9 cellular contexts compared by ENCODE assay signal in the genomic region with DNA sequence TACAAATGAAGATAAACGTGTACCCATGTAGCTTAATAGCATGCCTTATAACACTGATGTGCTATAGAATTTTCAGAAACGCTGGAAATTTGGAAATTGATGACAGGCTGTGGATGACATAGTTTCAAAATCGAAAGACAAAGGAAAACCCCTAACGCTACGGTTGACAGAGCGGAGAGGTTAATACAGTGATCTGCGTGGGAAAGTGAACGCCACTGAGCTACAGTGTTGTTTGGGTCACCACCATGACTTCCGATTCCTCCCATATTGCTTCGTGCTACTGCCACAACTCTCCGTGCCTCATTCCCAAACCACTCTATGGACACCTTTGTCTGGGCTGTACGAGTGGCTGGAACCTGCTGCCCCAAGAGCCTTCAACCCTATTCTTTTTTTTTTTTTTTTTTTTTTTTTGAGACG. TPM values are rescaled to one million over a fixed set of nuclear protein-coding genes. Genes with fewer than 3 reads are reported as not detected.
A peak's percentile ranks its signal among the peaks of the same experiment; 100 is the strongest.
DNase-seq lines count a peak whose midpoint lies in the region; ATAC-seq lines count a peak whose summit lies in the region.
"Had no signal": no experiment of that assay in that cellular context is flagged by ENCODE, and none has a peak within 500 bp of the region (broad histone marks: within the 10 kb centered on the region; RNA-seq: fewer than 3 reads in every experiment).

No MANE protein-coding gene starts in this region.

- DNase-seq in activated CD4-positive, alpha-beta T cell treated with anti-CD3 and anti-CD28 coated beads for 36 hours = peak; percentile 22
- DNase-seq in activated CD4-positive, alpha-beta T cell treated with anti-CD3 and anti-CD28 coated beads for 48 hours = no peak
- no peak for DNase-seq in stimulated activated effector memory CD8-positive, alpha-beta T cell treated with anti-CD3 and anti-CD28 coated beads, Interleukin-12 subunit alpha, Interleukin-12 subunit beta, amount 100 ng/mL, for 72 hours (ENCODE audit: low spot score in 2 of 2)
- DNase-seq in NCI-H1694 treated with DMSO at 0.1 percent for 48 hours (lab: John Stamatoyannopoulos, UW) (no peak), foreskin melanocyte (no peak), UCSD-AML1 (lab: John Stamatoyannopoulos, UW; ENCODE audit: unreplicated experiment) (no peak)

- ATAC-seq in activated CD4-positive, alpha-beta T cell treated with anti-CD3 and anti-CD28 coated beads for 36 hours = peak; percentile 17
- ATAC-seq in HG03039 (IDR thresholded peaks at IDR 0.05; ENCODE audit: unreplicated experiment) = peak; percentile 46
- peak; percentile 37 for ATAC-seq in stimulated activated effector memory CD8-positive, alpha-beta T cell treated with anti-CD3 and anti-CD28 coated beads, Interleukin-12 subunit alpha, Interleukin-12 subunit beta, amount 100 ng/mL, for 72 hours

- no peak overlapping the region for H3K27ac Mint-ChIP-seq in activated CD4-positive, alpha-beta T cell treated with anti-CD3 and anti-CD28 coated beads for 36 hours
- H3K27ac Mint-ChIP-seq in activated naive CD8-positive, alpha-beta T cell = no peak overlapping the region
- H3K27ac Mint-ChIP-seq in stimulated activated effector memory CD8-positive, alpha-beta T cell treated with anti-CD3 and anti-CD28 coated beads, Interleukin-12 subunit alpha, Interleukin-12 subunit beta, amount 100 ng/mL, for 72 hours = no peak overlapping the region

- H3K4me1 Mint-ChIP-seq in activated CD4-positive, alpha-beta T cell treated with anti-CD3 and anti-CD28 coated beads for 36 hours = peaks cover 27% of the 10 kb centered on the region
- peaks cover 26% of the 10 kb centered on the region for H3K4me1 Mint-ChIP-seq in activated naive CD8-positive, alpha-beta T cell (ENCODE audit: low read depth)
- H3K4me1 Mint-ChIP-seq in stimulated activated effector memory CD8-positive, alpha-beta T cell treated with anti-CD3 and anti-CD28 coated beads, Interleukin-12 subunit alpha, Interleukin-12 subunit beta, amount 100 ng/mL, for 72 hours = peaks cover 31% of the 10 kb centered on the region

- peaks cover 68% of the 10 kb centered on the region for H3K27me3 Mint-ChIP-seq in activated CD4-positive, alpha-beta T cell treated with anti-CD3 and anti-CD28 coated beads for 36 hours
- peaks cover 57% of the 10 kb centered on the region for H3K27me3 Mint-ChIP-seq in activated naive CD8-positive, alpha-beta T cell

- intact Hi-C loops in activated CD4-positive, alpha-beta T cell treated with anti-CD3 and anti-CD28 coated beads for 36 hours (cut with DNase I, micrococcal nuclease) = loop anchor here (1.0 to 5.0 kb wide), 2 partner anchors 8 to 1881 kb away; partner anchors contain the start of gene HOMER1 (in 1 of the 2)

- CTCF ChIA-PET in activated CD4-positive, alpha-beta T cell treated with anti-CD3 and anti-CD28 coated beads for 36 hours (lab: Charles Lee) = interaction anchor here (1.1 kb wide), 1 partner anchor 10 kb away, joined by 4 read pairs; no protein-coding TSS in a partner anchor

- H3K9me3 Mint-ChIP-seq in activated CD4-positive, alpha-beta T cell treated with anti-CD3 and anti-CD28 coated beads for 36 hours (ENCODE audit: low read depth) = no peaks in the 10 kb centered on the region
- peaks cover under 1% of the 10 kb centered on the region for H3K9me3 Mint-ChIP-seq in activated naive CD8-positive, alpha-beta T cell (ENCODE audit: low read depth)
- peaks cover 6% of the 10 kb centered on the region for H3K9me3 Mint-ChIP-seq in stimulated activated effector memory CD8-positive, alpha-beta T cell treated with anti-CD3 and anti-CD28 coated beads, Interleukin-12 subunit alpha, Interleukin-12 subunit beta, amount 100 ng/mL, for 72 hours

- POLR2A ChIA-PET in activated CD4-positive, alpha-beta T cell treated with anti-CD3 and anti-CD28 coated beads for 36 hours (lab: Charles Lee) = no interaction called here

- no peaks in the 10 kb centered on the region for H3K36me3 Mint-ChIP-seq in activated CD4-positive, alpha-beta T cell treated with anti-CD3 and anti-CD28 coated beads for 36 hours (ENCODE audit: low read depth)
- peaks cover 7% of the 10 kb centered on the region for H3K36me3 Mint-ChIP-seq in activated naive CD8-positive, alpha-beta T cell
- H3K36me3 Mint-ChIP-seq in stimulated activated effector memory CD8-positive, alpha-beta T cell treated with anti-CD3 and anti-CD28 coated beads, Interleukin-12 subunit alpha, Interleukin-12 subunit beta, amount 100 ng/mL, for 72 hours = peaks cover 11% of the 10 kb centered on the region

- peak overlapping the region; percentile 74 for H3K4me3 Mint-ChIP-seq in activated CD4-positive, alpha-beta T cell treated with anti-CD3 and anti-CD28 coated beads for 36 hours
- peak overlapping the region; percentile 82 for H3K4me3 Mint-ChIP-seq in activated naive CD8-positive, alpha-beta T cell
- H3K4me3 Mint-ChIP-seq in stimulated activated effector memory CD8-positive, alpha-beta T cell treated with anti-CD3 and anti-CD28 coated beads, Interleukin-12 subunit alpha, Interleukin-12 subunit beta, amount 100 ng/mL, for 72 hours = peak overlapping the region; percentile 77

RNA-seq across cellular contexts. Expression of gene OTP, which starts 7.3 kb away (rescaled TPM):
- total RNA-seq in activated CD4-positive, alpha-beta T cell treated with anti-CD3 and anti-CD28 coated beads for 36 hours = not detected
- total RNA-seq: liver had no signal
